2 cellular contexts compared by ENCODE assay signal in genomic region chr20:33306228-33306627, GRCh38.
TF ChIP-seq lines count a peak whose summit lies in the region.

No MANE protein-coding gene starts in this region.

TF ChIP-seq in HCT116, 20 proteins besides CTCF, POLR2A, EP300 and RAD21:
- no peak for TF ChIP-seq CBX3 (IDR thresholded peaks at IDR 0.05; ENCODE audit: low read depth)
- TF ChIP-seq ATF3 (IDR thresholded peaks at IDR 0.05), result no peak
- TF ChIP-seq SP1 (IDR thresholded peaks at IDR 0.05; ENCODE audit: low read depth), result no peak
- no peak for TF ChIP-seq ZFX (IDR thresholded peaks at IDR 0.05)
- TF ChIP-seq ZBTB33 (IDR thresholded peaks at IDR 0.05; ENCODE audit: extremely low read depth, insufficient replicate concordance, low read length), result no peak
- TF ChIP-seq REST (IDR thresholded peaks at IDR 0.05; ENCODE audit: low read depth), result no peak
- TF ChIP-seq JUND (IDR thresholded peaks at IDR 0.05), result no peak
- no peak for TF ChIP-seq EZH2 (IDR thresholded peaks at IDR 0.05)
- TF ChIP-seq FOSL1 (IDR thresholded peaks at IDR 0.05; ENCODE audit: low read depth), result no peak
- TF ChIP-seq EZH2phosphoT487 (IDR thresholded peaks at IDR 0.05; ENCODE audit: borderline replicate concordance), result no peak
- TF ChIP-seq SRF (IDR thresholded peaks at IDR 0.05; ENCODE audit: low read depth), result no peak
- no peak for TF ChIP-seq ELF1 (IDR thresholded peaks at IDR 0.05; ENCODE audit: borderline replicate concordance, low read depth)
- TF ChIP-seq TCF7L2 (IDR thresholded peaks at IDR 0.05; ENCODE audit: borderline replicate concordance, extremely low read depth, insufficient read depth, insufficient read length), result no peak
- no peak for TF ChIP-seq POLR2AphosphoS5 (IDR thresholded peaks at IDR 0.05; ENCODE audit: low read depth, low read length)
- no peak for TF ChIP-seq YY1 (IDR thresholded peaks at IDR 0.05; ENCODE audit: extremely low read depth, insufficient replicate concordance, low read depth, low read length)
- TF ChIP-seq EGR1 (IDR thresholded peaks at IDR 0.05; ENCODE audit: low read depth), result no peak

TF ChIP-seq in H1, 55 proteins besides CTCF, POLR2A, EP300 and RAD21:
- TF ChIP-seq KDM1A (IDR thresholded peaks at IDR 0.05; ENCODE audit: borderline replicate concordance, low read length) (peak; percentile 27; the same call in 1 of the 2 replicates), E2F6 (IDR thresholded peaks at IDR 0.05) (no peak)
TF ChIP-seq in H1: peak in this region for 1.
